In genomic region chr18:46174317-46175039, GRCh38 we compare ENCODE assay signal across 9 cellular contexts.
DNase-seq lines count a peak whose midpoint lies in the region; ATAC-seq, FAIRE-seq and TF ChIP-seq lines count a peak whose summit lies in the region.
"Had no signal": no experiment of that assay in that cellular context is flagged by ENCODE, and none has a peak within 500 bp of the region (broad histone marks: within the 10 kb centered on the region; RNA-seq: fewer than 3 reads in every experiment).

No MANE protein-coding gene starts in this region.

- H3K36me3 ChIP-seq in cardiac muscle cell = no peaks in the 10 kb centered on the region
- H3K36me3 ChIP-seq in prostate gland = no peaks in the 10 kb centered on the region

- CTCF ChIA-PET in activated naive CD4-positive, alpha-beta T cell treated with anti-CD3 and anti-CD28 coated beads, Interleukin-2, amount 10 ng/mL, durations not matched to agents 7 days and 5 days (lab: Charles Lee) = interaction anchor here (1.0 to 5.2 kb wide), 18 partner anchors 11 to 485 kb away, joined by 3 to 96 read pairs (median 10); no protein-coding TSS in a partner anchor

- no peaks in the 10 kb centered on the region for H3K9me3 Mint-ChIP-seq in activated naive CD4-positive, alpha-beta T cell treated with anti-CD3 and anti-CD28 coated beads, Interleukin-2, amount 10 ng/mL, durations not matched to agents 7 days and 5 days

- no peaks in the 10 kb centered on the region for H3K9me3 ChIP-seq in cardiac muscle cell (ENCODE audit: low read depth)
- no peaks in the 10 kb centered on the region for H3K9me3 ChIP-seq in prostate gland

- H3K4me1 Mint-ChIP-seq in activated naive CD4-positive, alpha-beta T cell treated with anti-CD3 and anti-CD28 coated beads, Interleukin-2, amount 10 ng/mL, durations not matched to agents 7 days and 5 days = peaks cover 66% of the 10 kb centered on the region

- H3K27ac Mint-ChIP-seq in activated naive CD4-positive, alpha-beta T cell treated with anti-CD3 and anti-CD28 coated beads, Interleukin-2, amount 10 ng/mL, durations not matched to agents 7 days and 5 days = peak overlapping the region; percentile 100

- H3K4me3 ChIP-seq in cardiac muscle cell = peak overlapping the region; percentile 94
- peak overlapping the region; percentile 84 to 94 for H3K4me3 ChIP-seq in prostate gland

- intact Hi-C loops in prostate gland (cut with DNase I) = loop anchor here (5.0 to 10.0 kb wide), 2 partner anchors 108 to 310 kb away; no protein-coding TSS in a partner anchor

- H3K27ac ChIP-seq in cardiac muscle cell (peak overlapping the region; percentile 86), prostate gland (peak overlapping the region; percentile 72 to 92)

- TF ChIP-seq CTCF in cardiac muscle cell (IDR thresholded peaks at IDR 0.05; ENCODE audit: low read depth, low read length) (peak; percentile 8), prostate gland (IDR thresholded peaks at IDR 0.05) (no peak)

- H3K27me3 ChIP-seq in cardiac muscle cell = no peaks in the 10 kb centered on the region
- no peaks in the 10 kb centered on the region for H3K27me3 ChIP-seq in prostate gland (replicated peaks; ENCODE audit: insufficient read depth)

- peaks cover 35% of the 10 kb centered on the region for H3K36me3 Mint-ChIP-seq in activated naive CD4-positive, alpha-beta T cell treated with anti-CD3 and anti-CD28 coated beads, Interleukin-2, amount 10 ng/mL, durations not matched to agents 7 days and 5 days

- FAIRE-seq in H54 (lab: Jason Lieb, UNC) = no peak
- FAIRE-seq: A204.1 had no signal

- WGBS in prostate gland = under 1% methylated on average over 50 of the region's 71 CpGs

- TF ChIP-seq POLR2A in prostate gland (IDR thresholded peaks at IDR 0.05) (no peak), H54 (IDR thresholded peaks at IDR 0.05; ENCODE audit: low read depth, low read length) (no peak)

- peaks cover 8% of the 10 kb centered on the region for H3K4me1 ChIP-seq in cardiac muscle cell (ENCODE audit: low read depth)
- no peaks in the 10 kb centered on the region for H3K4me1 ChIP-seq in prostate gland (replicated peaks)

- H3K4me3 Mint-ChIP-seq in activated naive CD4-positive, alpha-beta T cell treated with anti-CD3 and anti-CD28 coated beads, Interleukin-2, amount 10 ng/mL, durations not matched to agents 7 days and 5 days = peak overlapping the region; percentile 99

- peak; percentile 3 for ATAC-seq in HG03025 (IDR thresholded peaks at IDR 0.05; ENCODE audit: low FRiP score, unreplicated experiment)

- DNase-seq in DMS 273 (lab: John Stamatoyannopoulos, UW; ENCODE audit: unreplicated experiment) (peak; percentile 67), DMS 273 treated with DMSO at 0.1 percent for 48 hours (lab: John Stamatoyannopoulos, UW) (no peak), RPMI8226 (peak; percentile 73), cardiac muscle cell (ENCODE audit: low read depth in 1 of 2, low spot score in 1 of 2) (peak; percentile 41 to 80), prostate gland (ENCODE audit: low spot score) (peak; percentile 9), H54 (ENCODE audit: insufficient read length, low spot score) (no peak)
- DNase-seq in activated naive CD4-positive, alpha-beta T cell treated with anti-CD3 and anti-CD28 coated beads, Interleukin-2, amount 10 ng/mL, durations not matched to agents 7 days and 5 days = peak; percentile 53

- peaks cover 8% of the 10 kb centered on the region for H3K27me3 Mint-ChIP-seq in activated naive CD4-positive, alpha-beta T cell treated with anti-CD3 and anti-CD28 coated beads, Interleukin-2, amount 10 ng/mL, durations not matched to agents 7 days and 5 days

Comparison
In these comparisons a context has a peak if more than half of its experiments do, and no peak if none do; other contexts are left out.
1. DNase-seq: peak in DMS 273 (single experiment), RPMI8226 (single experiment), activated naive CD4-positive, alpha-beta T cell treated with anti-CD3 and anti-CD28 coated beads, Interleukin-2, amount 10 ng/mL, durations not matched to agents 7 days and 5 days (single experiment), cardiac muscle cell (2 of 2) and prostate gland (single experiment); none in DMS 273 treated with DMSO at 0.1 percent for 48 hours (single experiment) and H54 (single experiment).